In the genomic region with DNA sequence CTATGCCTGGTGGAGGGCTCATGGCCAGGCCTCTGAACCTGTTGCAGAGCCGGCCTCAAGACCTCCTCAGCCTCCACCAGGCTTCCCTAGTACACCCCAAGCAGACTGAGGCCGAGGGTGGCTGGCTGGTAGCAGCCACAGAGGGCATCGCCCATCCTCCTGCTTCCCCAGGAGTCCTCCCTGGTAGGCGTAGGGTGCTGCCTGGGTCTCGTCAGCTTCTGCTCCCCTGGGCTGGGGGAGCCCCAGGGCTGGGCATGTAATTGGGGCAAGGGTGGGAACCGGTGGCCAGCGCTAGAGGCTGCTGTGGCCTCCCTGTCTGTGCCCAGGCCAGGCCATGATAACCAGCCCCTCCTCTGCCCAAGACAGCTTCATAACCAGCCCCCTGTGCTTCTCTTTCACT, we compare ENCODE assay signal across 25 cellular contexts. TPM values are rescaled to one million over a fixed set of nuclear protein-coding genes. Genes with fewer than 3 reads are reported as not detected.
"Had no signal": no experiment of that assay in that cellular context is flagged by ENCODE, and none has a peak within 500 bp of the region (broad histone marks: within the 10 kb centered on the region; RNA-seq: fewer than 3 reads in every experiment).

No MANE protein-coding gene starts in this region.

- H3K27ac Mint-ChIP-seq: activated CD8-positive, alpha-beta memory T cell treated with anti-CD3 and anti-CD28 coated beads, Interleukin-2, amount 10 ng/mL, durations not matched to agents 7 days and 5 days; activated T-cell treated with anti-CD3 and anti-CD28 coated beads, Interleukin-2, amount 50 U/mL, for 24 hours; activated T-helper 1 cell treated with anti-CD3 and anti-CD28 coated beads, Interleukin-12 subunit alpha, Interleukin-12 subunit beta, Interleukin-2, Interleukin-4 antibody, amounts not matched to agents 30 ng/mL and 10 ng/mL and 1 ng/mL, durations not matched to agents 14 hours and 24 hours and 36 hours; IgD-negative memory B cell; T-helper 1 cell treated with Interleukin-12 subunit alpha and Interleukin-12 subunit beta and Interleukin-4 antibody, amounts not matched to agents 30 μg/mL and 1 μg/mL, for 36 hours had no signal

- H3K36me3 Mint-ChIP-seq: activated CD8-positive, alpha-beta memory T cell treated with anti-CD3 and anti-CD28 coated beads, Interleukin-2, amount 10 ng/mL, durations not matched to agents 7 days and 5 days; activated naive CD4-positive, alpha-beta T cell treated with anti-CD3 and anti-CD28 coated beads, Interleukin-2, amount 50 U/mL, for 72 hours; WTC11 had no signal

- H3K4me3 Mint-ChIP-seq: activated CD8-positive, alpha-beta memory T cell treated with anti-CD3 and anti-CD28 coated beads, Interleukin-2, amount 10 ng/mL, durations not matched to agents 7 days and 5 days; activated T-cell treated with anti-CD3 and anti-CD28 coated beads, Interleukin-2, amount 50 U/mL, for 24 hours; activated T-helper 1 cell treated with anti-CD3 and anti-CD28 coated beads, Interleukin-12 subunit alpha, Interleukin-12 subunit beta, Interleukin-2, Interleukin-4 antibody, amounts not matched to agents 30 ng/mL and 10 ng/mL and 1 ng/mL, durations not matched to agents 14 hours and 24 hours and 36 hours; IgD-negative memory B cell; T-helper 1 cell treated with Interleukin-12 subunit alpha and Interleukin-12 subunit beta and Interleukin-4 antibody, amounts not matched to agents 30 μg/mL and 1 μg/mL, for 36 hours; WTC11 had no signal

- ATAC-seq: activated CD8-positive, alpha-beta memory T cell treated with anti-CD3 and anti-CD28 coated beads, Interleukin-2, amount 10 ng/mL, durations not matched to agents 7 days and 5 days; activated naive CD4-positive, alpha-beta T cell treated with anti-CD3 and anti-CD28 coated beads, Interleukin-2, amount 50 U/mL, for 72 hours had no signal

- DNase-seq: activated CD4-positive, alpha-beta T cell treated with anti-CD3 and anti-CD28 coated beads for 48 hours; activated CD4-positive, alpha-beta T cell treated with anti-CD3 and anti-CD28 coated beads, Interleukin-2, amount 50 U/mL, for 4 hours; activated CD4-positive, CD25-positive, alpha-beta regulatory T cell treated with anti-CD3 and anti-CD28 coated beads, Interleukin-2, amount 50 U/mL, for 72 hours; activated CD8-positive, alpha-beta memory T cell treated with anti-CD3 and anti-CD28 coated beads, Interleukin-2, amount 10 ng/mL, durations not matched to agents 7 days and 5 days; activated effector memory CD4-positive, alpha-beta T cell treated with Interleukin-2 at 50 U/mL for 16 hours; activated naive CD4-positive, alpha-beta T cell; activated T-cell treated with anti-CD3 and anti-CD28 coated beads, Interleukin-2, amount 50 U/mL, for 24 hours; KG1; NCI-H1048; NCI-H146; NCI-H187 treated with DMSO at 0.1 percent for 48 hours; NCI-H2081 treated with DMSO at 0.1 percent for 48 hours; NCI-H446; NCI-H524; SHP77 had no signal

- H3K4me1 ChIP-seq: Peyer's patch, SJSA1 had no signal

- H3K4me1 Mint-ChIP-seq: activated CD8-positive, alpha-beta memory T cell treated with anti-CD3 and anti-CD28 coated beads, Interleukin-2, amount 10 ng/mL, durations not matched to agents 7 days and 5 days; IgD-negative memory B cell had no signal

- H3K27me3 Mint-ChIP-seq: activated T-cell treated with anti-CD3 and anti-CD28 coated beads, Interleukin-2, amount 50 U/mL, for 24 hours had no signal

- H3K27me3 ChIP-seq: Peyer's patch, SJSA1 had no signal

- H3K4me3 ChIP-seq: Peyer's patch, SJSA1 had no signal

- H3K27ac ChIP-seq: Peyer's patch, RWPE1, SJSA1 had no signal

- H3K9me3 ChIP-seq: Peyer's patch, SJSA1 had no signal

- H3K36me3 ChIP-seq: Peyer's patch, SJSA1 had no signal

- H3K9me3 Mint-ChIP-seq: activated naive CD4-positive, alpha-beta T cell treated with anti-CD3 and anti-CD28 coated beads, Interleukin-2, amount 50 U/mL, for 72 hours; activated T-cell treated with anti-CD3 and anti-CD28 coated beads, Interleukin-2, amount 50 U/mL, for 24 hours; activated T-helper 1 cell treated with anti-CD3 and anti-CD28 coated beads, Interleukin-12 subunit alpha, Interleukin-12 subunit beta, Interleukin-2, Interleukin-4 antibody, amounts not matched to agents 30 ng/mL and 10 ng/mL and 1 ng/mL, durations not matched to agents 14 hours and 24 hours and 36 hours; IgD-negative memory B cell; T-helper 1 cell treated with Interleukin-12 subunit alpha and Interleukin-12 subunit beta and Interleukin-4 antibody, amounts not matched to agents 30 μg/mL and 1 μg/mL, for 36 hours; WTC11 had no signal

RNA-seq across cellular contexts. Expression of a gene that starts 32.6 kb away (rescaled TPM):
- total RNA-seq: activated CD8-positive, alpha-beta memory T cell treated with anti-CD3 and anti-CD28 coated beads, Interleukin-2, amount 10 ng/mL, durations not matched to agents 7 days and 5 days; activated naive CD4-positive, alpha-beta T cell treated with anti-CD3 and anti-CD28 coated beads, Interleukin-2, amount 50 U/mL, for 72 hours; activated T-helper 1 cell treated with anti-CD3 and anti-CD28 coated beads, Interleukin-12 subunit alpha, Interleukin-12 subunit beta, Interleukin-2, Interleukin-4 antibody, amounts not matched to agents 30 ng/mL and 10 ng/mL and 1 ng/mL, durations not matched to agents 14 hours and 24 hours and 36 hours; LHCN-M2; M059J; Peyer's patch; SJSA1; WTC11 had no signal
- polyA plus RNA-seq: IgD-negative memory B cell had no signal
